2 cellular contexts compared by ENCODE assay signal in the genomic region with DNA sequence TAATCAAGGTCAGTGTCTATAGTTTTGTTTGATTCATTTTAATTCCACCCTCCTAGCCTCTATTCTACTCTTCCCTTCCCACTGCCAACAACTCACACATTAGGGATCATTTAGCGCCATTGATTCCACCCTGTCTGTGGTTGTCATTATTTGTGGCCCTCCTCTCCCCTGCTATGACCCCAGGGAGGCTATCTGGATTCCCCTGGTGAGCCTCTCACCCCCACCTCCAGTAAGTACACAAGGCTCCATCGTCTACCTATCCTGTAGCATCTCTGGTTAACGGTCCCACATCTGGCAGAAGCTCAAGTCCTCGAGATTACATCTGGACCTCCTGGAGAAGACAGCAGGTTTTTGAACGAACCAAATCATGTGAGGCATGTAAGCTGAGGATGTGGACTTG.
A peak's percentile ranks its signal among the peaks of the same experiment; 100 is the strongest.
TF ChIP-seq lines count a peak whose summit lies in the region.

No MANE protein-coding gene starts in this region.

TF ChIP-seq in HepG2, 621 proteins besides CTCF, POLR2A, EP300 and RAD21 (continues in another document):
- TF ChIP-seq, protein P1, sequence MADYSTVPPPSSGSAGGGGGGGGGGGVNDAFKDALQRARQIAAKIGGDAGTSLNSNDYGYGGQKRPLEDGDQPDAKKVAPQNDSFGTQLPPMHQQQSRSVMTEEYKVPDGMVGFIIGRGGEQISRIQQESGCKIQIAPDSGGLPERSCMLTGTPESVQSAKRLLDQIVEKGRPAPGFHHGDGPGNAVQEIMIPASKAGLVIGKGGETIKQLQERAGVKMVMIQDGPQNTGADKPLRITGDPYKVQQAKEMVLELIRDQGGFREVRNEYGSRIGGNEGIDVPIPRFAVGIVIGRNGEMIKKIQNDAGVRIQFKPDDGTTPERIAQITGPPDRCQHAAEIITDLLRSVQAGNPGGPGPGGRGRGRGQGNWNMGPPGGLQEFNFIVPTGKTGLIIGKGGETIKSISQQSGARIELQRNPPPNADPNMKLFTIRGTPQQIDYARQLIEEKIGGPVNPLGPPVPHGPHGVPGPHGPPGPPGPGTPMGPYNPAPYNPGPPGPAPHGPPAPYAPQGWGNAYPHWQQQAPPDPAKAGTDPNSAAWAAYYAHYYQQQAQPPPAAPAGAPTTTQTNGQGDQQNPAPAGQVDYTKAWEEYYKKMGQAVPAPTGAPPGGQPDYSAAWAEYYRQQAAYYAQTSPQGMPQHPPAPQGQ (CRISPR knock-in tag; IDR thresholded peaks at IDR 0.05; ENCODE audit: borderline replicate concordance), result peak; percentile 78; the same call in 1 of the 2 replicates
- TF ChIP-seq ZNF709 (CRISPR knock-in tag; IDR thresholded peaks at IDR 0.05), result peak; percentile 62; the same call in 1 of the 2 replicates
- TF ChIP-seq, protein P2, sequence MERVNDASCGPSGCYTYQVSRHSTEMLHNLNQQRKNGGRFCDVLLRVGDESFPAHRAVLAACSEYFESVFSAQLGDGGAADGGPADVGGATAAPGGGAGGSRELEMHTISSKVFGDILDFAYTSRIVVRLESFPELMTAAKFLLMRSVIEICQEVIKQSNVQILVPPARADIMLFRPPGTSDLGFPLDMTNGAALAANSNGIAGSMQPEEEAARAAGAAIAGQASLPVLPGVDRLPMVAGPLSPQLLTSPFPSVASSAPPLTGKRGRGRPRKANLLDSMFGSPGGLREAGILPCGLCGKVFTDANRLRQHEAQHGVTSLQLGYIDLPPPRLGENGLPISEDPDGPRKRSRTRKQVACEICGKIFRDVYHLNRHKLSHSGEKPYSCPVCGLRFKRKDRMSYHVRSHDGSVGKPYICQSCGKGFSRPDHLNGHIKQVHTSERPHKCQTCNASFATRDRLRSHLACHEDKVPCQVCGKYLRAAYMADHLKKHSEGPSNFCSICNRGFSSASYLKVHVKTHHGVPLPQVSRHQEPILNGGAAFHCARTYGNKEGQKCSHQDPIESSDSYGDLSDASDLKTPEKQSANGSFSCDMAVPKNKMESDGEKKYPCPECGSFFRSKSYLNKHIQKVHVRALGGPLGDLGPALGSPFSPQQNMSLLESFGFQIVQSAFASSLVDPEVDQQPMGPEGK (CRISPR knock-in tag; IDR thresholded peaks at IDR 0.05), result peak; percentile 33; the same call in 1 of the 2 replicates
- TF ChIP-seq TSC22D2 (CRISPR knock-in tag; IDR thresholded peaks at IDR 0.05; ENCODE audit: borderline replicate concordance), result 0 out of 2 replicates have a peak, but pooled peaks have one; percentile 1
- TF ChIP-seq, protein P3, sequence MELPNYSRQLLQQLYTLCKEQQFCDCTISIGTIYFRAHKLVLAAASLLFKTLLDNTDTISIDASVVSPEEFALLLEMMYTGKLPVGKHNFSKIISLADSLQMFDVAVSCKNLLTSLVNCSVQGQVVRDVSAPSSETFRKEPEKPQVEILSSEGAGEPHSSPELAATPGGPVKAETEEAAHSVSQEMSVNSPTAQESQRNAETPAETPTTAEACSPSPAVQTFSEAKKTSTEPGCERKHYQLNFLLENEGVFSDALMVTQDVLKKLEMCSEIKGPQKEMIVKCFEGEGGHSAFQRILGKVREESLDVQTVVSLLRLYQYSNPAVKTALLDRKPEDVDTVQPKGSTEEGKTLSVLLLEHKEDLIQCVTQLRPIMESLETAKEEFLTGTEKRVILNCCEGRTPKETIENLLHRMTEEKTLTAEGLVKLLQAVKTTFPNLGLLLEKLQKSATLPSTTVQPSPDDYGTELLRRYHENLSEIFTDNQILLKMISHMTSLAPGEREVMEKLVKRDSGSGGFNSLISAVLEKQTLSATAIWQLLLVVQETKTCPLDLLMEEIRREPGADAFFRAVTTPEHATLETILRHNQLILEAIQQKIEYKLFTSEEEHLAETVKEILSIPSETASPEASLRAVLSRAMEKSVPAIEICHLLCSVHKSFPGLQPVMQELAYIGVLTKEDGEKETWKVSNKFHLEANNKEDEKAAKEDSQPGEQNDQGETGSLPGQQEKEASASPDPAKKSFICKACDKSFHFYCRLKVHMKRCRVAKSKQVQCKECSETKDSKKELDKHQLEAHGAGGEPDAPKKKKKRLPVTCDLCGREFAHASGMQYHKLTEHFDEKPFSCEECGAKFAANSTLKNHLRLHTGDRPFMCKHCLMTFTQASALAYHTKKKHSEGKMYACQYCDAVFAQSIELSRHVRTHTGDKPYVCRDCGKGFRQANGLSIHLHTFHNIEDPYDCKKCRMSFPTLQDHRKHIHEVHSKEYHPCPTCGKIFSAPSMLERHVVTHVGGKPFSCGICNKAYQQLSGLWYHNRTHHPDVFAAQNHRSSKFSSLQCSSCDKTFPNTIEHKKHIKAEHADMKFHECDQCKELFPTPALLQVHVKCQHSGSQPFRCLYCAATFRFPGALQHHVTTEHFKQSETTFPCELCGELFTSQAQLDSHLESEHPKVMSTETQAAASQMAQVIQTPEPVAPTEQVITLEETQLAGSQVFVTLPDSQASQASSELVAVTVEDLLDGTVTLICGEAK (IDR thresholded peaks at IDR 0.05), result no peak
- TF ChIP-seq, protein P3 (CRISPR knock-in tag; IDR thresholded peaks at IDR 0.05), result no peak
- TF ChIP-seq NPAS2 (CRISPR knock-in tag; IDR thresholded peaks at IDR 0.05; ENCODE audit: borderline replicate concordance), result no peak
- TF ChIP-seq GFI1 (CRISPR knock-in tag; IDR thresholded peaks at IDR 0.05; ENCODE audit: borderline replicate concordance), result no peak
- no peak for TF ChIP-seq ZBTB38 (CRISPR knock-in tag; IDR thresholded peaks at IDR 0.05)
- TF ChIP-seq FOXA3 (CRISPR knock-in tag; IDR thresholded peaks at IDR 0.05), result peak; percentile 45
- no peak for TF ChIP-seq KDM3A (CRISPR knock-in tag; IDR thresholded peaks at IDR 0.05; ENCODE audit: low read depth)

TF ChIP-seq in SK-N-SH, 30 proteins besides CTCF, POLR2A, EP300 and RAD21:
- TF ChIP-seq TEAD4 (IDR thresholded peaks at IDR 0.05; ENCODE audit: borderline replicate concordance, insufficient read depth) (no peak), TCF12 (IDR thresholded peaks at IDR 0.05) (no peak), MXI1 (IDR thresholded peaks at IDR 0.05; ENCODE audit: low read depth, low read length) (no peak), GATA2 (CRISPR knock-in tag; IDR thresholded peaks at IDR 0.05) (no peak), FOXM1 (IDR thresholded peaks at IDR 0.05; ENCODE audit: low read depth) (no peak), NRF1 (IDR thresholded peaks at IDR 0.05; ENCODE audit: low read depth, low read length) (no peak), EZH2phosphoT487 (IDR thresholded peaks at IDR 0.05; ENCODE audit: borderline replicate concordance, low read depth) (no peak), CHD2 (IDR thresholded peaks at IDR 0.05; ENCODE audit: low read length, partially characterized antibody) (no peak), TAF1 (IDR thresholded peaks at IDR 0.05; ENCODE audit: borderline replicate concordance, low read depth, low read length) (no peak)
